1 cellular context compared by ENCODE assay signal in the genomic region with DNA sequence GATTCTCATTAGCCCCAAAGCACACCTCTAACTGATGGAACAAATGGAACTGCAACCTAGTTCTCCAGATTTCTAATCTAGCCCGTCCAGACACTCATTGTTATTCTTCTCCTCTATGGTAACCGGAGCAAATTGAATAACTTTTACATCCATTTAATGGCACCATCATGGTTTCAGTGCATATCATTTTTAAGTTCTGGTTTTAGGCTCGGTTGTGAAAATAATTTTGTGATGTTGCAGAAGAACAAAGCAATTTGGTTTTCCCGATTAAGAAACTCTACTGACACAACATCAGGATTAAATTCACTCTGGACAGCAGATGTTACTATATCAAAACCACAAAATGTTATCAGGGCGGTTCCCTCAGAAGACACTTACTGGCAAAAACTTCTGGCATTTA.
TF ChIP-seq lines count a peak whose summit lies in the region.

No MANE protein-coding gene starts in this region.

TF ChIP-seq in K562, 482 proteins besides CTCF, POLR2A, EP300 and RAD21 (continued from another document):
- TF ChIP-seq RBFOX2 (IDR thresholded peaks at IDR 0.05; ENCODE audit: low read depth, low read length) (no peak), MCM3 (IDR thresholded peaks at IDR 0.05) (no peak), TCF3 (CRISPR knock-in tag; IDR thresholded peaks at IDR 0.05) (peak; percentile 74)
